ENCODE assay signal across 23 cellular contexts in genomic region chr16:89117239-89117974, GRCh38. TPM values are rescaled to one million over a fixed set of nuclear protein-coding genes. Genes with fewer than 3 reads are reported as not detected.
DNase-seq lines count a peak whose midpoint lies in the region; ATAC-seq and TF ChIP-seq lines count a peak whose summit lies in the region.
"Had no signal": no experiment of that assay in that cellular context is flagged by ENCODE, and none has a peak within 500 bp of the region (broad histone marks: within the 10 kb centered on the region; RNA-seq: fewer than 3 reads in every experiment).

No MANE protein-coding gene starts in this region.

- H3K27me3 ChIP-seq in transverse colon (no peaks in the 10 kb centered on the region), MG63 (no peaks in the 10 kb centered on the region)
- H3K27me3 ChIP-seq: body of pancreas, SJSA1 had no signal

- no peak for TF ChIP-seq EP300 in transverse colon (IDR thresholded peaks at IDR 0.05; ENCODE audit: low read depth)

- peaks cover 0 to 14% (median 0%) of the 10 kb centered on the region in 4 donors for H3K4me1 ChIP-seq in transverse colon
- H3K4me1 ChIP-seq: body of pancreas had no signal

- H3K27ac Mint-ChIP-seq in glutamatergic neuron (ENCODE audit: unreplicated experiment), result no peak overlapping the region

- H3K9me3 Mint-ChIP-seq in glutamatergic neuron (ENCODE audit: unreplicated experiment), result peaks cover 8% of the 10 kb centered on the region

- TF ChIP-seq POLR2A in transverse colon (IDR thresholded peaks at IDR 0.05), result no peak

- H3K4me3 ChIP-seq in transverse colon (no peak overlapping the region), MG63 (no peak overlapping the region)
- H3K4me3 ChIP-seq: body of pancreas, SJSA1, skin epidermis, thoracic aorta had no signal

- H3K36me3 Mint-ChIP-seq in glutamatergic neuron (ENCODE audit: unreplicated experiment), result peaks cover 5% of the 10 kb centered on the region

- no peaks in the 10 kb centered on the region for H3K9me3 ChIP-seq in KOPT-K1 (ENCODE audit: insufficient read depth, low read length, poor library complexity, severe bottlenecking)
- H3K9me3 ChIP-seq in transverse colon, result no peaks in the 10 kb centered on the region
- H3K9me3 ChIP-seq in MG63, result no peaks in the 10 kb centered on the region
- H3K9me3 ChIP-seq: body of pancreas, SJSA1, thoracic aorta had no signal

- H3K4me3 Mint-ChIP-seq in glutamatergic neuron (ENCODE audit: unreplicated experiment), result no peak overlapping the region

- peak; percentile 15 for DNase-seq in left cardiac atrium
- no peak for DNase-seq in Right ventricle myocardium superior
- peak; percentile 5 for DNase-seq in glutamatergic neuron
- peak; percentile 5 for DNase-seq in transverse colon
- DNase-seq in MG63, result no peak
- no peak for DNase-seq in NCI-H1105 (lab: John Stamatoyannopoulos, UW)
- DNase-seq: activated CD4-positive, alpha-beta T cell treated with anti-CD3 and anti-CD28 coated beads, Interleukin-2, amount 50 U/mL, for 48 hours; activated effector memory CD4-positive, alpha-beta T cell treated with anti-CD3 and anti-CD28 coated beads, Interleukin-2, amount 50 U/mL, for 16 hours; AML-193; dermis blood vessel endothelial cell; DMS153; H7; NCI-H1048; NCI-H69; PC-3; stimulated activated CD4-positive, alpha-beta T cell treated with anti-CD3 and anti-CD28 coated beads, Interleukin-4, amount 100 ng/mL, for 24 hours had no signal

- H3K36me3 ChIP-seq in KOPT-K1 (ENCODE audit: insufficient read depth, low read length) (peaks cover 86% of the 10 kb centered on the region), transverse colon (peaks cover 0 to 18% (median 8%) of the 10 kb centered on the region in 4 donors), MG63 (no peaks in the 10 kb centered on the region; the same call in 1 of the 2 replicates)

- 93 to 97% methylated on average over 3 to 25 of the region's 26 CpGs for WGBS in transverse colon (ENCODE audit: low coverage in 1 of 2), 2 donors

- ATAC-seq in left cardiac atrium (no peak), Right ventricle myocardium superior (ENCODE audit: poor library complexity) (no peak), HG03469 (IDR thresholded peaks at IDR 0.05; ENCODE audit: unreplicated experiment) (no peak)
- ATAC-seq: body of pancreas, PC-3 had no signal

- peaks cover 13% of the 10 kb centered on the region for H3K4me1 Mint-ChIP-seq in glutamatergic neuron (ENCODE audit: low read depth, unreplicated experiment)

- TF ChIP-seq CTCF in glutamatergic neuron (IDR thresholded peaks at IDR 0.05; ENCODE audit: partially characterized antibody, unreplicated experiment) (no peak), transverse colon (IDR thresholded peaks at IDR 0.05) (no peak)

- H3K27ac ChIP-seq in KOPT-K1 (ENCODE audit: low read depth, low read length, poor library complexity, severe bottlenecking), result peak overlapping the region; percentile 99
- H3K27ac ChIP-seq in transverse colon, result no peak overlapping the region
- H3K27ac ChIP-seq: body of pancreas, SJSA1, thoracic aorta had no signal

- in situ Hi-C loops in transverse colon (cut with MboI; ENCODE audit: low pct_ligation_motif_present in 1 of 4, low pct_unique_long_range_greater_than_20kb in 1 of 4, low sequenced_read_pairs in 3 of 4), result no loop called here

- no peaks in the 10 kb centered on the region for H3K27me3 Mint-ChIP-seq in glutamatergic neuron (ENCODE audit: unreplicated experiment)

- intact Hi-C loops in left cardiac atrium (cut with DNase I) (no loop called here), Right ventricle myocardium superior (cut with DNase I) (no loop called here), transverse colon (cut with DNase I; ENCODE audit: low total_unique reads) (no loop called here)

RNA-seq across cellular contexts. Expression of gene ACSF3, which starts 23.8 kb away (rescaled TPM):
- total RNA-seq in left cardiac atrium, result 10 to 100 TPM; 14.9 to 16.2 TPM
- total RNA-seq in Right ventricle myocardium superior, result 15.5 TPM
- total RNA-seq in glutamatergic neuron (ENCODE audit: unreplicated experiment), result 29.3 TPM
- 100 to 1,000 TPM in 1 of 4 donors, 10 to 100 TPM in 3; 54.5 to 120 (median 75.8) TPM for total RNA-seq in transverse colon
- total RNA-seq in MG63 (2014; rRNA removed; shearing (Covaris generic); ENCODE audit: low replicate concordance), result 11.0 and 21.8 TPM in 2 replicates

RNA-seq across cellular contexts. Expression of gene CDH15, which starts 54.1 kb away (rescaled TPM):
- total RNA-seq in left cardiac atrium (under 1 TPM in 1 of 2 donors, not detected in 1; 0.09 TPM), Right ventricle myocardium superior (not detected), glutamatergic neuron (ENCODE audit: unreplicated experiment) (12.6 TPM), transverse colon (not detected)
- 1.3 and 4.4 TPM in 2 replicates for total RNA-seq in MG63 (2014; rRNA removed; shearing (Covaris generic); ENCODE audit: low replicate concordance)
- total RNA-seq: dermis blood vessel endothelial cell, epithelial cell of proximal tubule had no signal

Comparison
In these comparisons a context has a peak if more than half of its experiments do, and no peak if none do; other contexts are left out.
1. DNase-seq: peak in left cardiac atrium (single experiment), glutamatergic neuron (single experiment) and transverse colon (single experiment); none in Right ventricle myocardium superior (single experiment), MG63 (single experiment) and NCI-H1105 (single experiment).